Comparison of ENCODE assay signal across 18 cellular contexts in the genomic region with DNA sequence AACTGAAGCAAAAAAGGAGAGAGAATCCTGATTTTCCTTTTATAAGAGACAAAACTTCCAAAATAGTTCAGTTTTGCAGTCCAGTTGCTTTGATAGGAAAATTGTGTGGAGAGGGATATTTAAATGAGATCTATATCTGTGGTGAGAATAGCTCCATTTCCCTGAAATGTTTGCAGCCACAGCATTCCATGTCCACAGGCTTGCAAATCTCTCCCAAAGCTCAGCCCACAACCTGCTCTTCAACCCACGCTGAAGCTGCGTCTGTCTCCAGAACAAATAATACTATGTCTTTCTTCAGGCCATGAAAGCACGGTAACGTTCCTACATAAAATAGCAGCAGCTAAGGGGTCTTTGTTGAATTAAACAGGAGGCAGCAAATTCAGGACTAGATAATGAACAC. TPM values are rescaled to one million over a fixed set of nuclear protein-coding genes. Genes with fewer than 3 reads are reported as not detected.
DNase-seq lines count a peak whose midpoint lies in the region; ATAC-seq and TF ChIP-seq lines count a peak whose summit lies in the region.
"Had no signal": no experiment of that assay in that cellular context is flagged by ENCODE, and none has a peak within 500 bp of the region (broad histone marks: within the 10 kb centered on the region; RNA-seq: fewer than 3 reads in every experiment).

No MANE protein-coding gene starts in this region.

- H4K20me1 ChIP-seq in smooth muscle cell (ENCODE audit: low read depth) = no peaks in the 10 kb centered on the region

- no peaks in the 10 kb centered on the region for H3K79me2 ChIP-seq in smooth muscle cell (ENCODE audit: low read depth)

- H3K4me2 ChIP-seq in smooth muscle cell = peak overlapping the region; percentile 57

- H3K9me3 Mint-ChIP-seq in central memory CD8-positive, alpha-beta T cell = no peaks in the 10 kb centered on the region
- no peaks in the 10 kb centered on the region for H3K9me3 Mint-ChIP-seq in activated T-cell treated with anti-CD3 and anti-CD28 coated beads, Interleukin-2, amount 50 U/mL, for 4 hours
- H3K9me3 Mint-ChIP-seq: activated CD4-positive, alpha-beta T cell treated with anti-CD3 and anti-CD28 coated beads, Interleukin-2, amount 10 ng/mL, durations not matched to agents 24 days and 14 days; CD4-positive, CD25-positive, alpha-beta regulatory T cell had no signal

- H3K4me1 ChIP-seq in smooth muscle cell (ENCODE audit: low read depth) = peaks cover 23% of the 10 kb centered on the region

- no peaks in the 10 kb centered on the region for H3K27me3 ChIP-seq in smooth muscle cell (ENCODE audit: low read depth)
- H3K27me3 ChIP-seq: gastrocnemius medialis, pancreas had no signal

- H3K9me3 ChIP-seq in smooth muscle cell (replicated peaks; ENCODE audit: low read depth) = no peaks in the 10 kb centered on the region
- H3K9me3 ChIP-seq: gastrocnemius medialis, pancreas had no signal

- H3K36me3 ChIP-seq in smooth muscle cell (ENCODE audit: low read depth) = no peaks in the 10 kb centered on the region
- H3K36me3 ChIP-seq: gastrocnemius medialis, pancreas had no signal

- no peak for ATAC-seq in central memory CD8-positive, alpha-beta T cell (replicated peaks; ENCODE audit: extremely low read depth, poor library complexity, severe bottlenecking)
- ATAC-seq in left lobe of liver (peak; percentile 62), GM21717 (IDR thresholded peaks at IDR 0.05; ENCODE audit: unreplicated experiment) (no peak), HG03439 (IDR thresholded peaks at IDR 0.05; ENCODE audit: unreplicated experiment) (no peak)
- ATAC-seq in activated T-cell treated with anti-CD3 and anti-CD28 coated beads, Interleukin-2, amount 50 U/mL, for 4 hours = no peak
- ATAC-seq: gastrocnemius medialis, pancreas had no signal

- no peak overlapping the region for H3K9ac ChIP-seq in smooth muscle cell (ENCODE audit: low read depth)

- in situ Hi-C loops in G401 (cut with HindIII; ENCODE audit: low sequenced_read_pairs) = no loop called here

- no peak overlapping the region for H3K27ac ChIP-seq in smooth muscle cell (ENCODE audit: low read depth)
- H3K27ac ChIP-seq: pancreas had no signal

- H3F3A ChIP-seq in smooth muscle cell (ENCODE audit: low read depth) = no peaks in the 10 kb centered on the region

- no peak overlapping the region for H2AFZ ChIP-seq in smooth muscle cell (ENCODE audit: low read depth)

- WGBS in smooth muscle cell (ENCODE audit: low lambda C conversion rate) = 22% methylated on average over 4 of the region's 4 CpGs

- no peak for TF ChIP-seq CTCF in smooth muscle cell (IDR thresholded peaks at IDR 0.05; ENCODE audit: borderline replicate concordance, insufficient read depth, poor library complexity, severe bottlenecking)

- peak overlapping the region; percentile 74 for H3K4me3 Mint-ChIP-seq in central memory CD8-positive, alpha-beta T cell
- H3K4me3 Mint-ChIP-seq in activated T-cell treated with anti-CD3 and anti-CD28 coated beads, Interleukin-2, amount 50 U/mL, for 4 hours = no peak overlapping the region
- H3K4me3 Mint-ChIP-seq: activated CD4-positive, alpha-beta T cell treated with anti-CD3 and anti-CD28 coated beads, Interleukin-2, amount 10 ng/mL, durations not matched to agents 24 days and 14 days had no signal

- DNase-seq in G401 (ENCODE audit: low spot score) = peak; percentile 26
- DNase-seq in central memory CD8-positive, alpha-beta T cell (ENCODE audit: low spot score in 2 of 2) = no peak
- no peak for DNase-seq in left lobe of liver (ENCODE audit: low spot score)
- no peak for DNase-seq in smooth muscle cell (lab: John Stamatoyannopoulos, UW; ENCODE audit: unreplicated experiment)
- DNase-seq in NAMALWA (ENCODE audit: low spot score) = no peak
- no peak for DNase-seq in activated T-cell treated with anti-CD3 and anti-CD28 coated beads, Interleukin-2, amount 50 U/mL, for 4 hours
- DNase-seq: activated CD4-positive, alpha-beta T cell treated with anti-CD3 and anti-CD28 coated beads, Interleukin-2, amount 10 ng/mL, durations not matched to agents 24 days and 14 days; activated CD8-positive, alpha-beta memory T cell treated with anti-CD3 and anti-CD28 coated beads, Interleukin-2, amount 50 U/mL, for 48 hours; activated gamma-delta T cell; gastrocnemius medialis; NCI-H1092 treated with DMSO at 0.1 percent for 48 hours; NCI-H748 treated with DMSO at 0.1 percent for 48 hours; pancreas; stimulated activated CD4-positive, alpha-beta T cell treated with anti-CD3 and anti-CD28 coated beads, Interleukin-2, amount 100 ng/mL, for 48 hours; T-helper 1 cell had no signal

- no peaks in the 10 kb centered on the region for H3K27me3 Mint-ChIP-seq in central memory CD8-positive, alpha-beta T cell
- peaks cover 3% of the 10 kb centered on the region for H3K27me3 Mint-ChIP-seq in activated T-cell treated with anti-CD3 and anti-CD28 coated beads, Interleukin-2, amount 50 U/mL, for 4 hours (ENCODE audit: low read depth)

- H3K4me1 Mint-ChIP-seq in central memory CD8-positive, alpha-beta T cell = peaks cover 36% of the 10 kb centered on the region
- H3K4me1 Mint-ChIP-seq in activated T-cell treated with anti-CD3 and anti-CD28 coated beads, Interleukin-2, amount 50 U/mL, for 4 hours (ENCODE audit: low read depth) = peaks cover 10% of the 10 kb centered on the region

- no peak overlapping the region for H3K4me3 ChIP-seq in smooth muscle cell
- H3K4me3 ChIP-seq: pancreas had no signal

- H3K36me3 Mint-ChIP-seq in central memory CD8-positive, alpha-beta T cell (ENCODE audit: insufficient read depth) = no peaks in the 10 kb centered on the region
- no peaks in the 10 kb centered on the region for H3K36me3 Mint-ChIP-seq in activated T-cell treated with anti-CD3 and anti-CD28 coated beads, Interleukin-2, amount 50 U/mL, for 4 hours (ENCODE audit: insufficient read depth)
- H3K36me3 Mint-ChIP-seq: CD4-positive, CD25-positive, alpha-beta regulatory T cell had no signal

- peak overlapping the region; percentile 88 for H3K27ac Mint-ChIP-seq in central memory CD8-positive, alpha-beta T cell (ENCODE audit: low read depth)
- H3K27ac Mint-ChIP-seq: activated CD4-positive, alpha-beta T cell treated with anti-CD3 and anti-CD28 coated beads, Interleukin-2, amount 10 ng/mL, durations not matched to agents 24 days and 14 days; CD4-positive, CD25-positive, alpha-beta regulatory T cell had no signal

RNA-seq across cellular contexts. Expression of a gene that starts 31.8 kb away (rescaled TPM):
- total RNA-seq in G401 (2014; rRNA removed; shearing (Covaris generic)) = 1.3 and 2.4 TPM in 2 replicates
- total RNA-seq in left lobe of liver = 0.50 TPM
- 1.7 and 4.0 TPM in 2 replicates for total RNA-seq in smooth muscle cell
- polyA plus RNA-seq in smooth muscle cell = 3.6 and 6.1 TPM in 2 replicates
- total RNA-seq in activated T-cell treated with anti-CD3 and anti-CD28 coated beads, Interleukin-2, amount 50 U/mL, for 4 hours = under 1 TPM in 2 of 3 donors, not detected in 1; 0.08 to 0.15 TPM
- total RNA-seq: CD4-positive, CD25-positive, alpha-beta regulatory T cell had no signal
- polyA plus RNA-seq: CD4-positive, CD25-positive, alpha-beta regulatory T cell had no signal
